Comparison of ENCODE assay signal across 1 cellular context in the genomic region with DNA sequence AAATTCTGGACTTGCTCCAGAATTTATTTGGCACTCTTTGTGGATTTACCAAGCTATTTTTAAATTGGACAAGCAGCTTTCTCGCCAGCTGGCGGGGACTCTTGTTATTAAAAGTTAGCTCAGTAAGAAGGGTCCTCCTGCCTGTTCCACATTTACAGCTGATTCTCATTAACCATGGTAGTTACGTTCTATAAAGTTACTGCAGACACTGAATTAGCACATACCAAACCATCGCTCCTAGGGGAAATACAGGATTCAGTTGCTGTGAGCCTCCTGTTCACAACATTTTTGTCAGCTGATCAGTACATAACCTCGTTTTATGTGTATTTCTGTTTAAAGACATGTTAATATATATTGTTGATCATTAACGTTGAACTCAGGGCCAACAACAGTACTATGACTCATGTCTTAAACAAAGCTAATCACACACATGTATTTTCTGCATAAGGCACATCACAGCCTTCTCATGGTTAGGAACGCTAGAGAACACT.
TF ChIP-seq lines count a peak whose summit lies in the region.

No MANE protein-coding gene starts in this region.

TF ChIP-seq in GM23338, 12 proteins besides CTCF, POLR2A, EP300 and RAD21 (continued from another document):
- TF ChIP-seq, protein P1, sequence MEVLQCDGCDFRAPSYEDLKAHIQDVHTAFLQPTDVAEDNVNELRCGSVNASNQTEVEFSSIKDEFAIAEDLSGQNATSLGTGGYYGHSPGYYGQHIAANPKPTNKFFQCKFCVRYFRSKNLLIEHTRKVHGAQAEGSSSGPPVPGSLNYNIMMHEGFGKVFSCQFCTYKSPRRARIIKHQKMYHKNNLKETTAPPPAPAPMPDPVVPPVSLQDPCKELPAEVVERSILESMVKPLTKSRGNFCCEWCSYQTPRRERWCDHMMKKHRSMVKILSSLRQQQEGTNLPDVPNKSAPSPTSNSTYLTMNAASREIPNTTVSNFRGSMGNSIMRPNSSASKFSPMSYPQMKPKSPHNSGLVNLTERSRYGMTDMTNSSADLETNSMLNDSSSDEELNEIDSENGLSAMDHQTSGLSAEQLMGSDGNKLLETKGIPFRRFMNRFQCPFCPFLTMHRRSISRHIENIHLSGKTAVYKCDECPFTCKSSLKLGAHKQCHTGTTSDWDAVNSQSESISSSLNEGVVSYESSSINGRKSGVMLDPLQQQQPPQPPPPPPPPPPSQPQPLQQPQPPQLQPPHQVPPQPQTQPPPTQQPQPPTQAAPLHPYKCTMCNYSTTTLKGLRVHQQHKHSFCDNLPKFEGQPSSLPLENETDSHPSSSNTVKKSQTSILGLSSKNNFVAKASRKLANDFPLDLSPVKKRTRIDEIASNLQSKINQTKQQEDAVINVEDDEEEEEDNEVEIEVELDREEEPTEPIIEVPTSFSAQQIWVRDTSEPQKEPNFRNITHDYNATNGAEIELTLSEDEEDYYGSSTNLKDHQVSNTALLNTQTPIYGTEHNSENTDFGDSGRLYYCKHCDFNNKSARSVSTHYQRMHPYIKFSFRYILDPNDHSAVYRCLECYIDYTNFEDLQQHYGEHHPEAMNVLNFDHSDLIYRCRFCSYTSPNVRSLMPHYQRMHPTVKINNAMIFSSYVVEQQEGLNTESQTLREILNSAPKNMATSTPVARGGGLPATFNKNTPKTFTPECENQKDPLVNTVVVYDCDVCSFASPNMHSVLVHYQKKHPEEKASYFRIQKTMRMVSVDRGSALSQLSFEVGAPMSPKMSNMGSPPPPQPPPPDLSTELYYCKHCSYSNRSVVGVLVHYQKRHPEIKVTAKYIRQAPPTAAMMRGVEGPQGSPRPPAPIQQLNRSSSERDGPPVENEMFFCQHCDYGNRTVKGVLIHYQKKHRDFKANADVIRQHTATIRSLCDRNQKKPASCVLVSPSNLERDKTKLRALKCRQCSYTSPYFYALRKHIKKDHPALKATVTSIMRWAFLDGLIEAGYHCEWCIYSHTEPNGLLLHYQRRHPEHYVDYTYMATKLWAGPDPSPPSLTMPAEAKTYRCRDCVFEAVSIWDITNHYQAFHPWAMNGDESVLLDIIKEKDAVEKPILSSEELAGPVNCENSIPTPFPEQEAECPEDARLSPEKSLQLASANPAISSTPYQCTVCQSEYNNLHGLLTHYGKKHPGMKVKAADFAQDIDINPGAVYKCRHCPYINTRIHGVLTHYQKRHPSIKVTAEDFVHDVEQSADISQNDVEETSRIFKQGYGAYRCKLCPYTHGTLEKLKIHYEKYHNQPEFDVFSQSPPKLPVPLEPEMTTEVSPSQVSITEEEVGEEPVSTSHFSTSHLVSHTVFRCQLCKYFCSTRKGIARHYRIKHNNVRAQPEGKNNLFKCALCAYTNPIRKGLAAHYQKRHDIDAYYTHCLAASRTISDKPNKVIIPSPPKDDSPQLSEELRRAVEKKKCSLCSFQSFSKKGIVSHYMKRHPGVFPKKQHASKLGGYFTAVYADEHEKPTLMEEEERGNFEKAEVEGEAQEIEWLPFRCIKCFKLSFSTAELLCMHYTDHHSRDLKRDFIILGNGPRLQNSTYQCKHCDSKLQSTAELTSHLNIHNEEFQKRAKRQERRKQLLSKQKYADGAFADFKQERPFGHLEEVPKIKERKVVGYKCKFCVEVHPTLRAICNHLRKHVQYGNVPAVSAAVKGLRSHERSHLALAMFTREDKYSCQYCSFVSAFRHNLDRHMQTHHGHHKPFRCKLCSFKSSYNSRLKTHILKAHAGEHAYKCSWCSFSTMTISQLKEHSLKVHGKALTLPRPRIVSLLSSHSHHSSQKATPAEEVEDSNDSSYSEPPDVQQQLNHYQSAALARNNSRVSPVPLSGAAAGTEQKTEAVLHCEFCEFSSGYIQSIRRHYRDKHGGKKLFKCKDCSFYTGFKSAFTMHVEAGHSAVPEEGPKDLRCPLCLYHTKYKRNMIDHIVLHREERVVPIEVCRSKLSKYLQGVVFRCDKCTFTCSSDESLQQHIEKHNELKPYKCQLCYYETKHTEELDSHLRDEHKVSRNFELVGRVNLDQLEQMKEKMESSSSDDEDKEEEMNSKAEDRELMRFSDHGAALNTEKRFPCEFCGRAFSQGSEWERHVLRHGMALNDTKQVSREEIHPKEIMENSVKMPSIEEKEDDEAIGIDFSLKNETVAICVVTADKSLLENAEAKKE (CRISPR knock-in tag; IDR thresholded peaks at IDR 0.05), result no peak
- TF ChIP-seq ZNF114 (CRISPR knock-in tag; IDR thresholded peaks at IDR 0.05), result no peak
- no peak for TF ChIP-seq EZH2phosphoT487 (IDR thresholded peaks at IDR 0.05; ENCODE audit: unreplicated experiment)
- no peak for TF ChIP-seq POLR2AphosphoS5 (IDR thresholded peaks at IDR 0.05; ENCODE audit: low read depth)
- TF ChIP-seq ZNF331 (CRISPR knock-in tag; IDR thresholded peaks at IDR 0.05; ENCODE audit: low read depth), result no peak
- TF ChIP-seq, protein P2, sequence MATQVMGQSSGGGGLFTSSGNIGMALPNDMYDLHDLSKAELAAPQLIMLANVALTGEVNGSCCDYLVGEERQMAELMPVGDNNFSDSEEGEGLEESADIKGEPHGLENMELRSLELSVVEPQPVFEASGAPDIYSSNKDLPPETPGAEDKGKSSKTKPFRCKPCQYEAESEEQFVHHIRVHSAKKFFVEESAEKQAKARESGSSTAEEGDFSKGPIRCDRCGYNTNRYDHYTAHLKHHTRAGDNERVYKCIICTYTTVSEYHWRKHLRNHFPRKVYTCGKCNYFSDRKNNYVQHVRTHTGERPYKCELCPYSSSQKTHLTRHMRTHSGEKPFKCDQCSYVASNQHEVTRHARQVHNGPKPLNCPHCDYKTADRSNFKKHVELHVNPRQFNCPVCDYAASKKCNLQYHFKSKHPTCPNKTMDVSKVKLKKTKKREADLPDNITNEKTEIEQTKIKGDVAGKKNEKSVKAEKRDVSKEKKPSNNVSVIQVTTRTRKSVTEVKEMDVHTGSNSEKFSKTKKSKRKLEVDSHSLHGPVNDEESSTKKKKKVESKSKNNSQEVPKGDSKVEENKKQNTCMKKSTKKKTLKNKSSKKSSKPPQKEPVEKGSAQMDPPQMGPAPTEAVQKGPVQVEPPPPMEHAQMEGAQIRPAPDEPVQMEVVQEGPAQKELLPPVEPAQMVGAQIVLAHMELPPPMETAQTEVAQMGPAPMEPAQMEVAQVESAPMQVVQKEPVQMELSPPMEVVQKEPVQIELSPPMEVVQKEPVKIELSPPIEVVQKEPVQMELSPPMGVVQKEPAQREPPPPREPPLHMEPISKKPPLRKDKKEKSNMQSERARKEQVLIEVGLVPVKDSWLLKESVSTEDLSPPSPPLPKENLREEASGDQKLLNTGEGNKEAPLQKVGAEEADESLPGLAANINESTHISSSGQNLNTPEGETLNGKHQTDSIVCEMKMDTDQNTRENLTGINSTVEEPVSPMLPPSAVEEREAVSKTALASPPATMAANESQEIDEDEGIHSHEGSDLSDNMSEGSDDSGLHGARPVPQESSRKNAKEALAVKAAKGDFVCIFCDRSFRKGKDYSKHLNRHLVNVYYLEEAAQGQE (IDR thresholded peaks at IDR 0.05; ENCODE audit: unreplicated experiment), result no peak
- TF ChIP-seq JUNB (IDR thresholded peaks at IDR 0.05; ENCODE audit: unreplicated experiment), result no peak
- TF ChIP-seq, protein P3, sequence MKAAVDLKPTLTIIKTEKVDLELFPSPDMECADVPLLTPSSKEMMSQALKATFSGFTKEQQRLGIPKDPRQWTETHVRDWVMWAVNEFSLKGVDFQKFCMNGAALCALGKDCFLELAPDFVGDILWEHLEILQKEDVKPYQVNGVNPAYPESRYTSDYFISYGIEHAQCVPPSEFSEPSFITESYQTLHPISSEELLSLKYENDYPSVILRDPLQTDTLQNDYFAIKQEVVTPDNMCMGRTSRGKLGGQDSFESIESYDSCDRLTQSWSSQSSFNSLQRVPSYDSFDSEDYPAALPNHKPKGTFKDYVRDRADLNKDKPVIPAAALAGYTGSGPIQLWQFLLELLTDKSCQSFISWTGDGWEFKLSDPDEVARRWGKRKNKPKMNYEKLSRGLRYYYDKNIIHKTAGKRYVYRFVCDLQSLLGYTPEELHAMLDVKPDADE (IDR thresholded peaks at IDR 0.05), result no peak
- TF ChIP-seq NANOG (IDR thresholded peaks at IDR 0.05; ENCODE audit: borderline replicate concordance), result no peak
